29 cellular contexts compared by ENCODE assay signal in genomic region chr6:11858439-11858838, GRCh38.
"Had no signal": no experiment of that assay in that cellular context is flagged by ENCODE, and none has a peak within 500 bp of the region (broad histone marks: within the 10 kb centered on the region; RNA-seq: fewer than 3 reads in every experiment).

No MANE protein-coding gene starts in this region.

- H3K4me3 Mint-ChIP-seq: stimulated activated effector memory CD8-positive, alpha-beta T cell treated with anti-CD3 and anti-CD28 coated beads, Interleukin-12 subunit alpha, Interleukin-12 subunit beta, amount 100 ng/mL, for 72 hours; stimulated activated memory B cell treated with anti-CD40 and anti-IgM and Interleukin-4, amounts not matched to agents 10 μg/mL and 1 μg/mL and 100 μg/mL, for 72 hours; stimulated activated naive B cell treated with anti-CD40 and anti-IgM and Interleukin-4, amounts not matched to agents 10 μg/mL and 1 μg/mL and 100 μg/mL, for 72 hours; stimulated activated naive CD8-positive, alpha-beta T cell treated with anti-CD3 and anti-CD28 coated beads, Interleukin-15, amount 100 ng/mL, for 72 hours; stimulated activated naive CD8-positive, alpha-beta T cell treated with anti-CD3 and anti-CD28 coated beads, Interleukin-15, Interleukin-2, amounts not matched to agents 100 ng/mL and 50 ng/mL, for 24 hours; type B pancreatic cell had no signal

- H3K4me1 Mint-ChIP-seq: stimulated activated effector memory CD8-positive, alpha-beta T cell treated with anti-CD3 and anti-CD28 coated beads, Interleukin-12 subunit alpha, Interleukin-12 subunit beta, amount 100 ng/mL, for 72 hours had no signal

- DNase-seq: stimulated activated CD4-positive, alpha-beta T cell treated with anti-CD3 and anti-CD28 coated beads, Interleukin-2, amount 100 ng/mL, for 48 hours; stimulated activated CD4-positive, alpha-beta T cell treated with anti-CD3 and anti-CD28 coated beads, Interleukin-4, amount 100 ng/mL, for 1 hour; stimulated activated CD4-positive, alpha-beta T cell treated with anti-CD3 and anti-CD28 coated beads, Interleukin-4, amount 100 ng/mL, for 24 hours; stimulated activated CD4-positive, alpha-beta T cell treated with anti-CD3 and anti-CD28 coated beads, Interleukin-4, amount 100 ng/mL, for 4 hours; stimulated activated CD8-positive, alpha-beta memory T cell treated with anti-CD3 and anti-CD28 coated beads, Interleukin-4, amount 100 ng/mL, for 48 hours; stimulated activated naive B cell treated with anti-CD40 and anti-IgM and Interleukin-4, amounts not matched to agents 10 μg/mL and 1 μg/mL and 100 μg/mL, for 72 hours; stimulated activated naive CD4-positive, alpha-beta T cell; stimulated activated naive CD4-positive, alpha-beta T cell treated with Interleukin-2 at 50 U/mL for 16 hours; stimulated activated naive CD8-positive, alpha-beta T cell treated with anti-CD3 and anti-CD28 coated beads, Interleukin-15, amount 100 ng/mL, for 72 hours; stimulated activated naive CD8-positive, alpha-beta T cell treated with anti-CD3 and anti-CD28 coated beads, Interleukin-15, Interleukin-2, amounts not matched to agents 100 U/mL and 50 U/mL, for 24 hours; stomach; substantia nigra; testis; thyroid gland; tibial artery; transverse colon; trophoblast cell; upper lobe of left lung; upper lobe of right lung; uterus had no signal

- H3K27ac Mint-ChIP-seq: stimulated activated effector memory CD8-positive, alpha-beta T cell treated with anti-CD3 and anti-CD28 coated beads, Interleukin-12 subunit alpha, Interleukin-12 subunit beta, amount 100 ng/mL, for 72 hours; stimulated activated memory B cell treated with anti-CD40 and anti-IgM and Interleukin-4, amounts not matched to agents 10 μg/mL and 1 μg/mL and 100 μg/mL, for 72 hours; stimulated activated naive B cell treated with anti-CD40 and anti-IgM and Interleukin-4, amounts not matched to agents 10 μg/mL and 1 μg/mL and 100 μg/mL, for 72 hours; stimulated activated naive CD8-positive, alpha-beta T cell treated with anti-CD3 and anti-CD28 coated beads, Interleukin-15, amount 100 ng/mL, for 72 hours; stimulated activated naive CD8-positive, alpha-beta T cell treated with anti-CD3 and anti-CD28 coated beads, Interleukin-15, Interleukin-2, amounts not matched to agents 100 ng/mL and 50 ng/mL, for 24 hours; type B pancreatic cell had no signal

- H3K27ac ChIP-seq: stomach, suprapubic skin, testis, thoracic aorta, thyroid gland, tibial artery, tibial nerve, transverse colon, upper lobe of left lung, upper lobe of right lung, uterus, vagina had no signal

- H3K9me3 Mint-ChIP-seq: stimulated activated memory B cell treated with anti-CD40 and anti-IgM and Interleukin-4, amounts not matched to agents 10 μg/mL and 1 μg/mL and 100 μg/mL, for 72 hours; stimulated activated naive CD8-positive, alpha-beta T cell treated with anti-CD3 and anti-CD28 coated beads, Interleukin-15, amount 100 ng/mL, for 72 hours; stimulated activated naive CD8-positive, alpha-beta T cell treated with anti-CD3 and anti-CD28 coated beads, Interleukin-15, Interleukin-2, amounts not matched to agents 100 ng/mL and 50 ng/mL, for 24 hours; type B pancreatic cell had no signal

- ATAC-seq: stimulated activated effector memory CD8-positive, alpha-beta T cell treated with anti-CD3 and anti-CD28 coated beads, Interleukin-12 subunit alpha, Interleukin-12 subunit beta, amount 100 ng/mL, for 72 hours; stimulated activated memory B cell treated with anti-CD40 and anti-IgM and Interleukin-4, amounts not matched to agents 10 μg/mL and 1 μg/mL and 100 μg/mL, for 72 hours; stimulated activated naive B cell treated with anti-CD40 and anti-IgM and Interleukin-4, amounts not matched to agents 10 μg/mL and 1 μg/mL and 100 μg/mL, for 72 hours; stimulated activated naive CD8-positive, alpha-beta T cell treated with anti-CD3 and anti-CD28 coated beads, Interleukin-15, amount 100 ng/mL, for 72 hours; stimulated activated naive CD8-positive, alpha-beta T cell treated with anti-CD3 and anti-CD28 coated beads, Interleukin-15, Interleukin-2, amounts not matched to agents 100 U/mL and 50 U/mL, for 24 hours; upper lobe of right lung had no signal

- H3K27me3 Mint-ChIP-seq: stimulated activated memory B cell treated with anti-CD40 and anti-IgM and Interleukin-4, amounts not matched to agents 10 μg/mL and 1 μg/mL and 100 μg/mL, for 72 hours; stimulated activated naive B cell treated with anti-CD40 and anti-IgM and Interleukin-4, amounts not matched to agents 10 μg/mL and 1 μg/mL and 100 μg/mL, for 72 hours; stimulated activated naive CD8-positive, alpha-beta T cell treated with anti-CD3 and anti-CD28 coated beads, Interleukin-15, amount 100 ng/mL, for 72 hours; stimulated activated naive CD8-positive, alpha-beta T cell treated with anti-CD3 and anti-CD28 coated beads, Interleukin-15, Interleukin-2, amounts not matched to agents 100 ng/mL and 50 ng/mL, for 24 hours; type B pancreatic cell had no signal

- H3K27me3 ChIP-seq: stomach, suprapubic skin, testis, thyroid gland, tibial artery, tibial nerve, transverse colon, upper lobe of left lung, upper lobe of right lung, uterus, vagina had no signal

- H3K4me1 ChIP-seq: testis, uterus had no signal

- H3K4me3 ChIP-seq: stomach, suprapubic skin, testis, thoracic aorta, thyroid gland, tibial artery, tibial nerve, transverse colon, upper lobe of left lung, upper lobe of right lung, uterus, vagina had no signal

- FAIRE-seq: urothelium cell line had no signal

- H3K9me3 ChIP-seq: stomach, suprapubic skin, testis, thoracic aorta, thyroid gland, tibial artery, tibial nerve, transverse colon, upper lobe of left lung, upper lobe of right lung, uterus, vagina had no signal

- H3K36me3 ChIP-seq: stomach, suprapubic skin, thoracic aorta, thyroid gland, tibial artery, tibial nerve, transverse colon, upper lobe of left lung, upper lobe of right lung, uterus, vagina had no signal

- H3K36me3 Mint-ChIP-seq: stimulated activated effector memory CD8-positive, alpha-beta T cell treated with anti-CD3 and anti-CD28 coated beads, Interleukin-12 subunit alpha, Interleukin-12 subunit beta, amount 100 ng/mL, for 72 hours; stimulated activated memory B cell treated with anti-CD40 and anti-IgM and Interleukin-4, amounts not matched to agents 10 μg/mL and 1 μg/mL and 100 μg/mL, for 72 hours; stimulated activated naive B cell treated with anti-CD40 and anti-IgM and Interleukin-4, amounts not matched to agents 10 μg/mL and 1 μg/mL and 100 μg/mL, for 72 hours; type B pancreatic cell had no signal
